19 cellular contexts compared by ENCODE assay signal in genomic region chr7:40372031-40372430, GRCh38.
"Had no signal": no experiment of that assay in that cellular context is flagged by ENCODE, and none has a peak within 500 bp of the region (broad histone marks: within the 10 kb centered on the region; RNA-seq: fewer than 3 reads in every experiment).

No MANE protein-coding gene starts in this region.

- H3K4me3 ChIP-seq: body of pancreas, psoas muscle, right lobe of liver, testis had no signal

- H3K4me1 ChIP-seq: psoas muscle, testis had no signal

- FAIRE-seq: colon had no signal

- DNase-seq: activated CD4-positive, alpha-beta T cell treated with anti-CD3 and anti-CD28 coated beads, Interleukin-2, amount 10 ng/mL, durations not matched to agents 24 days and 14 days; activated CD8-positive, alpha-beta T cell treated with anti-CD3 and anti-CD28 coated beads for 36 hours; activated naive CD4-positive, alpha-beta T cell; activated naive CD8-positive, alpha-beta T cell treated with anti-CD3 and anti-CD28 coated beads for 36 hours; activated T-cell treated with anti-CD3 and anti-CD28 coated beads, Interleukin-2, amount 50 U/mL, for 1 hour; body of pancreas; central memory CD4-positive, alpha-beta T cell; endodermal cell; erythroblast; left cardiac atrium; mesenchymal stem cell; naive thymus-derived CD8-positive, alpha-beta T cell; psoas muscle; right lobe of liver; stimulated activated CD4-positive, alpha-beta T cell treated with anti-CD3 and anti-CD28 coated beads, Interleukin-4, amount 100 ng/mL, for 24 hours; T-helper 1 cell; T-helper 9 cell; testis had no signal

- H3K36me3 ChIP-seq: right lobe of liver had no signal

- H3K27ac ChIP-seq: body of pancreas, psoas muscle, right lobe of liver, testis had no signal

- H3K27me3 ChIP-seq: body of pancreas, right lobe of liver, testis had no signal

- H3K9me3 ChIP-seq: body of pancreas, psoas muscle, right lobe of liver, testis had no signal
